Comparison of ENCODE assay signal across 8 cellular contexts in genomic region chr12:109899345-109899744, GRCh38. TPM values are rescaled to one million over a fixed set of nuclear protein-coding genes. Genes with fewer than 3 reads are reported as not detected.
A peak's percentile ranks its signal among the peaks of the same experiment; 100 is the strongest.
DNase-seq lines count a peak whose midpoint lies in the region; ATAC-seq, FAIRE-seq and TF ChIP-seq lines count a peak whose summit lies in the region.
"Not testable (repeated sequence)": the region's sequence is repeated elsewhere in the genome, so short reads cannot be mapped to it uniquely, and the experiment has no call there.

No MANE protein-coding gene starts in this region.

- H2AK9ac ChIP-seq in IMR-90 (replicated peaks; ENCODE audit: low read depth, low read length, poor library complexity) = not testable (repeated sequence)

- ATAC-seq in IMR-90 (ENCODE audit: low read depth); T-helper 17 cell: not testable (repeated sequence)

- not testable (repeated sequence) for H3K18ac ChIP-seq in IMR-90 (ENCODE audit: low read depth, low read length)

- H2BK20ac ChIP-seq in IMR-90 (ENCODE audit: low read depth, low read length) = not testable (repeated sequence)

- H3K27me3 Mint-ChIP-seq in T-helper 17 cell; activated naive CD8-positive, alpha-beta T cell treated with anti-CD3 and anti-CD28 coated beads for 36 hours; stimulated activated naive CD8-positive, alpha-beta T cell treated with anti-CD3 and anti-CD28 coated beads, Interleukin-15, Interleukin-2, amounts not matched to agents 100 ng/mL and 50 ng/mL, for 24 hours: not testable (repeated sequence)
- H3K27me3 Mint-ChIP-seq in endodermal cell (ENCODE audit: insufficient read depth) = peaks cover 27% of the 10 kb centered on the region

- H3K4me3 ChIP-seq in BLaER1 = peak overlapping the region; percentile 87
- H3K4me3 ChIP-seq in IMR-90 (ENCODE audit: insufficient read depth, low read depth, low read length) = not testable (repeated sequence)
- peak overlapping the region; percentile 95 for H3K4me3 ChIP-seq in endodermal cell (ENCODE audit: low read length)
- peak overlapping the region; percentile 73 to 91 (median 90) for H3K4me3 ChIP-seq in keratinocyte (ENCODE audit: control insufficient read depth in 2 of 3, extremely low read depth in 1 of 3, insufficient read depth in 2 of 3, low read depth in 1 of 3, low read length in 3 of 3)
- H3K4me3 ChIP-seq in neuron (ENCODE audit: low read length) = peak overlapping the region; percentile 87

- POLR2A ChIA-PET in IMR-90 (lab: Charles Lee; ENCODE audit: unreplicated experiment) = not testable (repeated sequence)

- 0 out of 2 replicates have a peak overlapping the region, but pooled peaks have one; percentile 11 for H4K5ac ChIP-seq in IMR-90 (ENCODE audit: low read depth, low read length)

- peak overlapping the region; percentile 97 for H2AFZ ChIP-seq in IMR-90 (replicated peaks; ENCODE audit: low read length, poor library complexity)
- peak overlapping the region; percentile 100 for H2AFZ ChIP-seq in keratinocyte (ENCODE audit: control insufficient read depth, low read length)
- H2AFZ ChIP-seq in neuron (ENCODE audit: low read depth, low read length) = peak overlapping the region; percentile 69

- H3K4me1 Mint-ChIP-seq in T-helper 17 cell (peaks cover 15% of the 10 kb centered on the region), endodermal cell (peaks cover 25% of the 10 kb centered on the region)
- H3K4me1 Mint-ChIP-seq in activated naive CD8-positive, alpha-beta T cell treated with anti-CD3 and anti-CD28 coated beads for 36 hours = peaks cover 18% of the 10 kb centered on the region
- H3K4me1 Mint-ChIP-seq in stimulated activated naive CD8-positive, alpha-beta T cell treated with anti-CD3 and anti-CD28 coated beads, Interleukin-15, Interleukin-2, amounts not matched to agents 100 ng/mL and 50 ng/mL, for 24 hours (ENCODE audit: low read depth) = peaks cover 30% of the 10 kb centered on the region

- not testable (repeated sequence) for H3K9me3 ChIP-seq in BLaER1; IMR-90 (ENCODE audit: control insufficient read depth, insufficient read depth, low read length); T-helper 17 cell (ENCODE audit: control insufficient read depth, low read length, poor library complexity, severe bottlenecking); endodermal cell (ENCODE audit: control insufficient read depth, low read length); keratinocyte (ENCODE audit: control insufficient read depth, low read depth, low read length); neuron (ENCODE audit: low read length)

- not testable (repeated sequence) for H3K36me3 Mint-ChIP-seq in T-helper 17 cell (ENCODE audit: low read depth); activated naive CD8-positive, alpha-beta T cell treated with anti-CD3 and anti-CD28 coated beads for 36 hours
- H3K36me3 Mint-ChIP-seq in endodermal cell (ENCODE audit: low read depth) = peaks cover 13% of the 10 kb centered on the region
- peaks cover 12% of the 10 kb centered on the region for H3K36me3 Mint-ChIP-seq in stimulated activated naive CD8-positive, alpha-beta T cell treated with anti-CD3 and anti-CD28 coated beads, Interleukin-15, Interleukin-2, amounts not matched to agents 100 ng/mL and 50 ng/mL, for 24 hours (ENCODE audit: low read depth)

- CTCF ChIA-PET in IMR-90 (lab: Yijun Ruan, JAX) = not testable (repeated sequence)

- dilution Hi-C loops in IMR-90 (cut with HindIII; ENCODE audit: low sequenced_read_pairs, unreplicated experiment); keratinocyte (cut with MboI; ENCODE audit: extremely low pct_ligation_motif_present, low sequenced_read_pairs): not testable (repeated sequence)

- not testable (repeated sequence) for TF ChIP-seq POLR2A in IMR-90 (IDR thresholded peaks at IDR 0.05; ENCODE audit: low read depth, low read length)

- peak overlapping the region; percentile 98; the same call in 1 of the 2 replicates for H2BK120ac ChIP-seq in IMR-90 (ENCODE audit: low read depth, low read length)

- peak overlapping the region; percentile 93 for H3K27ac ChIP-seq in BLaER1
- not testable (repeated sequence) for H3K27ac ChIP-seq in IMR-90 (ENCODE audit: insufficient read depth, low read length); endodermal cell (ENCODE audit: low read depth, low read length)
- peak overlapping the region; percentile 74 for H3K27ac ChIP-seq in keratinocyte (ENCODE audit: control insufficient read depth, insufficient read depth, low read length)

- 99% methylated on average over 10 of the region's 15 CpGs; no CpG with 5 or more reads in 1 of the 2 experiments for WGBS in IMR-90 (ENCODE audit: extremely low coverage in 2 of 2, insufficient read length in 1 of 2), 2 experiments
- 95% methylated on average over 9 to 15 of the region's 15 CpGs for WGBS in endodermal cell (ENCODE audit: insufficient coverage in 1 of 2, insufficient read length in 1 of 2), 2 experiments

- not testable (repeated sequence) for BruUV-seq in IMR-90 (replicated peaks; lab: Mats Ljungman, UMichigan)

- H3K9me3 Mint-ChIP-seq in activated naive CD8-positive, alpha-beta T cell treated with anti-CD3 and anti-CD28 coated beads for 36 hours; endodermal cell; stimulated activated naive CD8-positive, alpha-beta T cell treated with anti-CD3 and anti-CD28 coated beads, Interleukin-15, Interleukin-2, amounts not matched to agents 100 ng/mL and 50 ng/mL, for 24 hours: not testable (repeated sequence)

- H3K14ac ChIP-seq in IMR-90 (replicated peaks; ENCODE audit: low read depth, low read length) = not testable (repeated sequence)

- not testable (repeated sequence) for H3K27me3 ChIP-seq in BLaER1; IMR-90 (ENCODE audit: control insufficient read depth, insufficient read depth, low read length); endodermal cell (ENCODE audit: control insufficient read depth, insufficient read depth, low read length, poor library complexity, severe bottlenecking); keratinocyte (ENCODE audit: control insufficient read depth, extremely low read depth, insufficient read depth, low read length); neuron (ENCODE audit: insufficient read depth, low read length)

- H3K4me1 ChIP-seq in BLaER1 (peaks cover 33% of the 10 kb centered on the region), keratinocyte (ENCODE audit: control insufficient read depth, extremely low read depth, insufficient read depth, low read length) (peaks cover 16% of the 10 kb centered on the region), neuron (ENCODE audit: insufficient read depth, low read length) (peaks cover 16% of the 10 kb centered on the region)
- not testable (repeated sequence) for H3K4me1 ChIP-seq in IMR-90 (ENCODE audit: control insufficient read depth, insufficient read depth, low read length); endodermal cell (ENCODE audit: control insufficient read depth, insufficient read depth, low read length)

- peaks cover 17 to 47% of the 10 kb centered on the region in 2 experiments for H3K79me1 ChIP-seq in IMR-90 (ENCODE audit: low read depth in 1 of 2, low read length in 2 of 2)

- H2BK5ac ChIP-seq in IMR-90 (ENCODE audit: low read depth, low read length, poor library complexity, severe bottlenecking) = not testable (repeated sequence)

- H3K56ac ChIP-seq in IMR-90 (ENCODE audit: extremely low read depth, insufficient read depth, low read length) = not testable (repeated sequence)

- H4K8ac ChIP-seq in IMR-90 (ENCODE audit: low read depth in 2 of 2, low read length in 2 of 2) = peak overlapping the region; percentile 88 to 97; a peak in 3 of 4 replicates

- TF ChIP-seq CTCF in IMR-90 (conservative IDR thresholded peaks at IDR 0.05; ENCODE audit: low read depth, low read length); endodermal cell (conservative IDR thresholded peaks at IDR 0.05); keratinocyte (optimal IDR thresholded peaks at IDR 0.05 in 1 of 3, IDR thresholded peaks at IDR 0.05 in 1 of 3, conservative IDR thresholded peaks at IDR 0.05 in 1 of 3; ENCODE audit: extremely low read depth in 1 of 3, insufficient read depth in 2 of 3, low read length in 3 of 3): not testable (repeated sequence)

- H3K23ac ChIP-seq in IMR-90 (ENCODE audit: low read depth, low read length) = peak overlapping the region; percentile 99; the same call in 1 of the 2 replicates

- H3K36me3 ChIP-seq in BLaER1 (peaks cover 17% of the 10 kb centered on the region), keratinocyte (ENCODE audit: control insufficient read depth in 2 of 2, extremely low read depth in 1 of 2, insufficient read depth in 2 of 2, low read length in 2 of 2) (peaks cover 12 to 14% of the 10 kb centered on the region in 2 experiments), neuron (ENCODE audit: insufficient read depth, low read length) (peaks cover 16% of the 10 kb centered on the region)
- H3K36me3 ChIP-seq in IMR-90 (ENCODE audit: control insufficient read depth, insufficient read depth, low read length); endodermal cell (ENCODE audit: control insufficient read depth, insufficient read depth, low read length): not testable (repeated sequence)

- H3K9ac ChIP-seq in BLaER1 = peak overlapping the region; percentile 93
- peak overlapping the region; percentile 91; the same call in 1 of the 2 replicates for H3K9ac ChIP-seq in IMR-90 (ENCODE audit: low read depth, low read length)
- H3K9ac ChIP-seq in endodermal cell (ENCODE audit: extremely low read depth, low read length, poor library complexity, severe bottlenecking) = peak overlapping the region; percentile 67
- H3K9ac ChIP-seq in keratinocyte (ENCODE audit: control insufficient read depth, extremely low read depth, insufficient read depth, low read length) = peak overlapping the region; percentile 84

- peaks cover 20% of the 10 kb centered on the region for H3K79me2 ChIP-seq in keratinocyte (ENCODE audit: control insufficient read depth, insufficient read depth, low read length)

- H3K4me3 Mint-ChIP-seq in T-helper 17 cell (peak overlapping the region; percentile 99), endodermal cell (peak overlapping the region; percentile 92)
- H3K4me3 Mint-ChIP-seq in activated naive CD8-positive, alpha-beta T cell treated with anti-CD3 and anti-CD28 coated beads for 36 hours = peak overlapping the region; percentile 99
- peak overlapping the region; percentile 94 for H3K4me3 Mint-ChIP-seq in stimulated activated naive CD8-positive, alpha-beta T cell treated with anti-CD3 and anti-CD28 coated beads, Interleukin-15, Interleukin-2, amounts not matched to agents 100 ng/mL and 50 ng/mL, for 24 hours

- H4K20me1 ChIP-seq in BLaER1; IMR-90 (ENCODE audit: insufficient read depth, low read length); keratinocyte (ENCODE audit: control insufficient read depth, extremely low read depth, insufficient read depth, low read length): not testable (repeated sequence)

- H2AK5ac ChIP-seq in IMR-90 (ENCODE audit: low read depth, low read length) = 0 out of 2 replicates have a peak overlapping the region, but pooled peaks have one; percentile 33

- not testable (repeated sequence) for TF ChIP-seq RAD21 in IMR-90 (IDR thresholded peaks at IDR 0.05; ENCODE audit: low read length)

- H3K27ac Mint-ChIP-seq in T-helper 17 cell (peak overlapping the region; percentile 97), endodermal cell (peak overlapping the region; percentile 94)
- peak overlapping the region; percentile 96 for H3K27ac Mint-ChIP-seq in activated naive CD8-positive, alpha-beta T cell treated with anti-CD3 and anti-CD28 coated beads for 36 hours
- H3K27ac Mint-ChIP-seq in stimulated activated naive CD8-positive, alpha-beta T cell treated with anti-CD3 and anti-CD28 coated beads, Interleukin-15, Interleukin-2, amounts not matched to agents 100 ng/mL and 50 ng/mL, for 24 hours = peak overlapping the region; percentile 97

- not testable (repeated sequence) for H3K9me1 ChIP-seq in IMR-90 (ENCODE audit: insufficient read depth, low read length); keratinocyte (ENCODE audit: control insufficient read depth, extremely low read depth, insufficient read depth, low read length)

- in situ Hi-C loops in IMR-90 (cut with MboI; ENCODE audit: low sequenced_read_pairs) = not testable (repeated sequence)

- not testable (repeated sequence) for DNase-seq in IMR-90; T-helper 17 cell; activated naive CD8-positive, alpha-beta T cell treated with anti-CD3 and anti-CD28 coated beads for 36 hours; endodermal cell; keratinocyte (ENCODE audit: low read depth, low spot score)

- peak overlapping the region; percentile 94; the same call in 1 of the 3 replicates for H2BK15ac ChIP-seq in IMR-90 (ENCODE audit: low read depth, low read length)

- FAIRE-seq in keratinocyte (lab: Jason Lieb, UNC) = not testable (repeated sequence)

- H3K4me2 ChIP-seq in BLaER1 (peak overlapping the region; percentile 90), keratinocyte (ENCODE audit: control insufficient read depth, extremely low read depth, insufficient read depth, low read depth, low read length) (peak overlapping the region; percentile 98)
- not testable (repeated sequence) for H3K4me2 ChIP-seq in IMR-90 (ENCODE audit: low read depth, low read length)

- peak overlapping the region; percentile 98; the same call in 1 of the 2 replicates for H3K4ac ChIP-seq in IMR-90 (ENCODE audit: low read depth, low read length)

- intact Hi-C loops in IMR-90 (cut with micrococcal nuclease) = not testable (repeated sequence)

- H4K91ac ChIP-seq in IMR-90 (ENCODE audit: insufficient read depth, low read depth, low read length) = not testable (repeated sequence)

RNA-seq across cellular contexts. Expression of gene TCHP, which starts 0.7 kb away (rescaled TPM):
- 6.1 and 11.4 TPM in 2 replicates for total RNA-seq in IMR-90 (2012; rRNA removed)
- 10.9 and 13.4 TPM in 2 replicates for polyA plus RNA-seq in IMR-90 (2012; rRNA removed)
- 9.3 and 11.2 TPM in 2 replicates for polyA plus RNA-seq in IMR-90 (2012; cell fraction: cytosol; rRNA removed)
- polyA plus RNA-seq in IMR-90 (2012; cell fraction: nucleus; rRNA removed; ENCODE audit: low replicate concordance) = 40.1 and 40.5 TPM in 2 replicates
- 10 to 100 TPM; 17.6 to 18.7 TPM for total RNA-seq in T-helper 17 cell
- 10 to 100 TPM; 22.9 to 24.9 TPM for total RNA-seq in activated naive CD8-positive, alpha-beta T cell treated with anti-CD3 and anti-CD28 coated beads for 36 hours
- total RNA-seq in endodermal cell = 10 to 100 TPM; 26.1 to 31.9 TPM
- polyA plus RNA-seq in endodermal cell (2013, experiment 1 of 2) = 19.2 TPM
- polyA plus RNA-seq in endodermal cell (2013, experiment 2 of 2) = 16.8 TPM
- 6.8 to 10.1 TPM (median 9.6 TPM) in 3 replicates for polyA plus RNA-seq in keratinocyte
- polyA plus RNA-seq in keratinocyte (2011; ENCODE audit: low read depth) = 24.3 TPM
- polyA plus RNA-seq in keratinocyte (2011; cell fraction: cytosol; rRNA removed) = 7.0 and 9.5 TPM in 2 replicates
- 17.2 and 18.2 TPM in 2 replicates for polyA plus RNA-seq in keratinocyte (2011; cell fraction: nucleus; rRNA removed)
- polyA plus RNA-seq in keratinocyte (2012; ENCODE audit: low replicate concordance) = 13.0 and 13.7 TPM in 2 replicates
- 2.2 to 5.2 TPM (median 5.2 TPM) in 3 replicates for polyA minus RNA-seq in keratinocyte
- 3.3 TPM for polyA minus RNA-seq in keratinocyte (2011; cell fraction: cytosol; rRNA and poly(A)+ RNA removed)
- 3.3 and 3.5 TPM in 2 replicates for polyA minus RNA-seq in keratinocyte (2011; cell fraction: nucleus; rRNA and poly(A)+ RNA removed)

RNA-seq across cellular contexts. Expression of gene GLTP, which starts 19.0 kb away (rescaled TPM):
- total RNA-seq in IMR-90 (2012; rRNA removed) (58.4 and 67.2 TPM in 2 replicates), T-helper 17 cell (10 to 100 TPM; 28.3 to 29.4 TPM), endodermal cell (10 to 100 TPM; 15.2 to 20.9 TPM)
- polyA plus RNA-seq in IMR-90 (2012; rRNA removed) (32.5 and 34.4 TPM in 2 replicates), keratinocyte (54.6 to 73.7 TPM (median 66.9 TPM) in 3 replicates)
- polyA plus RNA-seq in IMR-90 (2012; cell fraction: cytosol; rRNA removed) = 23.4 and 23.7 TPM in 2 replicates
- 5.7 and 6.9 TPM in 2 replicates for polyA plus RNA-seq in IMR-90 (2012; cell fraction: nucleus; rRNA removed; ENCODE audit: low replicate concordance)
- total RNA-seq in activated naive CD8-positive, alpha-beta T cell treated with anti-CD3 and anti-CD28 coated beads for 36 hours = 10 to 100 TPM; 31.5 to 32.4 TPM
- 21.3 TPM for polyA plus RNA-seq in endodermal cell (2013, experiment 1 of 2)
- 20.8 TPM for polyA plus RNA-seq in endodermal cell (2013, experiment 2 of 2)
- polyA plus RNA-seq in keratinocyte (2011; ENCODE audit: low read depth) = 423 TPM
- polyA plus RNA-seq in keratinocyte (2011; cell fraction: cytosol; rRNA removed) = 81.7 and 87.6 TPM in 2 replicates
- polyA plus RNA-seq in keratinocyte (2011; cell fraction: nucleus; rRNA removed) = 41.8 and 43.0 TPM in 2 replicates
- polyA plus RNA-seq in keratinocyte (2012; ENCODE audit: low replicate concordance) = 58.9 and 522 TPM in 2 replicates
- polyA minus RNA-seq in keratinocyte = 94.5 to 199 TPM (median 154 TPM) in 3 replicates
- 149 TPM for polyA minus RNA-seq in keratinocyte (2011; cell fraction: cytosol; rRNA and poly(A)+ RNA removed)
- polyA minus RNA-seq in keratinocyte (2011; cell fraction: nucleus; rRNA and poly(A)+ RNA removed) = 19.4 and 20.9 TPM in 2 replicates
